15 cellular contexts compared by ENCODE assay signal in genomic region chr19:49408816-49409440, GRCh38. TPM values are rescaled to one million over a fixed set of nuclear protein-coding genes. Genes with fewer than 3 reads are reported as not detected.
DNase-seq lines count a peak whose midpoint lies in the region; ATAC-seq, FAIRE-seq and TF ChIP-seq lines count a peak whose summit lies in the region.
"Had no signal": no experiment of that assay in that cellular context is flagged by ENCODE, and none has a peak within 500 bp of the region (broad histone marks: within the 10 kb centered on the region; RNA-seq: fewer than 3 reads in every experiment).

No MANE protein-coding gene starts in this region.

- H3K9me2 ChIP-seq in hepatocyte (replicated peaks; ENCODE audit: insufficient read depth) = no peaks in the 10 kb centered on the region

- H3K36me3 ChIP-seq in RWPE2 (ENCODE audit: low read depth) (no peaks in the 10 kb centered on the region), Caco-2 (ENCODE audit: control insufficient read depth, insufficient read depth, low read length) (no peaks in the 10 kb centered on the region), hepatocyte (replicated peaks; ENCODE audit: insufficient read depth, low read depth) (no peaks in the 10 kb centered on the region)

- no TSS peak for BruUV-seq in Caco-2 (replicated peaks; lab: Mats Ljungman, UMichigan)

- WGBS in hepatocyte (ENCODE audit: low lambda C conversion rate, missing lambda C conversion rate) = 82% methylated on average over 8 of the region's 8 CpGs

- H3K27ac Mint-ChIP-seq in CD14-positive monocyte (peak overlapping the region in 6 of 7 donors; percentile 12 to 87 (median 79)), Caco-2 (ENCODE audit: unreplicated experiment) (no peak overlapping the region), glutamatergic neuron (ENCODE audit: unreplicated experiment) (no peak overlapping the region)

- no peaks in the 10 kb centered on the region for H3K9me3 ChIP-seq in RWPE2 (ENCODE audit: severe bottlenecking)
- no peaks in the 10 kb centered on the region for H3K9me3 ChIP-seq in Caco-2
- no peaks in the 10 kb centered on the region for H3K9me3 ChIP-seq in hepatocyte (ENCODE audit: low read depth)
- H3K9me3 ChIP-seq: body of pancreas had no signal

- ATAC-seq in RWPE2 (ENCODE audit: low read depth) = no peak
- ATAC-seq: body of pancreas, esophagus mucosa had no signal

- H3K27ac ChIP-seq in RWPE2 (ENCODE audit: poor library complexity, severe bottlenecking) (no peak overlapping the region), hepatocyte (no peak overlapping the region)
- H3K27ac ChIP-seq: body of pancreas had no signal

- POLR2A ChIA-PET in Caco-2 (lab: Charles Lee) = no interaction called here

- H3K27me3 ChIP-seq in RWPE2 (ENCODE audit: insufficient read depth, poor library complexity, severe bottlenecking) (no peaks in the 10 kb centered on the region), Caco-2 (replicated peaks; ENCODE audit: control insufficient read depth, insufficient read depth, low read length) (no peaks in the 10 kb centered on the region), hepatocyte (no peaks in the 10 kb centered on the region)
- H3K27me3 ChIP-seq: body of pancreas had no signal

- TF ChIP-seq CTCF in CD14-positive monocyte (IDR thresholded peaks at IDR 0.05) (no peak), RWPE2 (IDR thresholded peaks at IDR 0.05; ENCODE audit: poor library complexity, severe bottlenecking) (no peak), epithelial cell of esophagus (IDR thresholded peaks at IDR 0.05; ENCODE audit: insufficient read depth, low read depth, low read length, missing control alignments) (no peak), Caco-2 (IDR thresholded peaks at IDR 0.05; ENCODE audit: insufficient read depth in 1 of 2, low read depth in 1 of 2, low read length in 1 of 2, severe bottlenecking in 1 of 2, unreplicated experiment in 1 of 2) (no peak), glutamatergic neuron (IDR thresholded peaks at IDR 0.05; ENCODE audit: partially characterized antibody, unreplicated experiment) (no peak), hepatocyte (IDR thresholded peaks at IDR 0.05; ENCODE audit: poor library complexity) (no peak)

- H4K20me1 ChIP-seq in hepatocyte (ENCODE audit: insufficient read depth, poor library complexity, severe bottlenecking) = no peaks in the 10 kb centered on the region

- peak; percentile 69 for FAIRE-seq in GM18507 (lab: Jason Lieb, UNC)
- FAIRE-seq: H54, islet of Langerhans had no signal

- no peak overlapping the region for H3K4me3 ChIP-seq in RWPE2 (ENCODE audit: severe bottlenecking)
- H3K4me3 ChIP-seq in epithelial cell of esophagus (ENCODE audit: low read length) = no peak overlapping the region
- no peak overlapping the region for H3K4me3 ChIP-seq in Caco-2 (ENCODE audit: low read depth, low read length)
- H3K4me3 ChIP-seq in hepatocyte = no peak overlapping the region
- H3K4me3 ChIP-seq: body of pancreas had no signal

- H3K27me3 Mint-ChIP-seq in CD14-positive monocyte (ENCODE audit: low read depth in 3 of 3) (peaks cover 4 to 11% (median 8%) of the 10 kb centered on the region in 3 donors), Caco-2 (ENCODE audit: insufficient read depth, unreplicated experiment) (peaks cover 6% of the 10 kb centered on the region), glutamatergic neuron (ENCODE audit: unreplicated experiment) (peaks cover 13% of the 10 kb centered on the region)

- H3K4me1 ChIP-seq in RWPE2 (ENCODE audit: insufficient read depth, poor library complexity, severe bottlenecking) = no peaks in the 10 kb centered on the region
- H3K4me1 ChIP-seq in Caco-2 = no peaks in the 10 kb centered on the region
- no peaks in the 10 kb centered on the region for H3K4me1 ChIP-seq in hepatocyte (ENCODE audit: insufficient read depth)
- H3K4me1 ChIP-seq: body of pancreas had no signal

- H3K36me3 Mint-ChIP-seq in CD14-positive monocyte = no peaks in the 10 kb centered on the region
- H3K36me3 Mint-ChIP-seq in Caco-2 (ENCODE audit: insufficient read depth, unreplicated experiment) = peaks cover 6% of the 10 kb centered on the region
- H3K36me3 Mint-ChIP-seq in glutamatergic neuron (ENCODE audit: unreplicated experiment) = no peaks in the 10 kb centered on the region

- H3K4me1 Mint-ChIP-seq in CD14-positive monocyte = peaks cover 28% of the 10 kb centered on the region
- no peaks in the 10 kb centered on the region for H3K4me1 Mint-ChIP-seq in Caco-2 (ENCODE audit: low read depth, unreplicated experiment)
- peaks cover 8% of the 10 kb centered on the region for H3K4me1 Mint-ChIP-seq in glutamatergic neuron (ENCODE audit: low read depth, unreplicated experiment)

- H2AFZ ChIP-seq in hepatocyte = no peak overlapping the region

- H3K9me3 Mint-ChIP-seq in CD14-positive monocyte (peaks cover 0 to 5% (median 0%) of the 10 kb centered on the region in 7 donors), Caco-2 (ENCODE audit: unreplicated experiment) (no peaks in the 10 kb centered on the region), glutamatergic neuron (ENCODE audit: unreplicated experiment) (peaks cover 1% of the 10 kb centered on the region)

- DNase-seq in CD14-positive monocyte (ENCODE audit: low spot score) (no peak), GM18507 (ENCODE audit: extremely low spot score, insufficient read length, low read depth) (no peak), RWPE2 (ENCODE audit: low spot score) (peak; percentile 37), epithelial cell of esophagus (ENCODE audit: low read depth) (peak; percentile 26), Caco-2 (no peak), glutamatergic neuron (no peak), hepatocyte (ENCODE audit: low spot score) (no peak), GM19240 (ENCODE audit: insufficient read length, low spot score) (no peak)
- DNase-seq: stimulated activated CD4-positive, alpha-beta T cell treated with anti-CD3 and anti-CD28 coated beads, Interleukin-1b, Interleukin-23, amount 100 ng/mL, for 48 hours; substantia nigra had no signal

- H3K79me2 ChIP-seq in hepatocyte = no peaks in the 10 kb centered on the region

- peak overlapping the region in 1 of 2 donors; percentile 59 for H3K4me3 Mint-ChIP-seq in CD14-positive monocyte
- no peak overlapping the region for H3K4me3 Mint-ChIP-seq in Caco-2 (ENCODE audit: unreplicated experiment)
- no peak overlapping the region for H3K4me3 Mint-ChIP-seq in glutamatergic neuron (ENCODE audit: unreplicated experiment)

- intact Hi-C loops in CD14-positive monocyte (cut with micrococcal nuclease) (no loop called here), Caco-2 (cut with micrococcal nuclease; ENCODE audit: unreplicated experiment) (no loop called here)

- CTCF ChIA-PET in Caco-2 (lab: Charles Lee) = interaction anchor here (0.6 kb wide), 1 partner anchor 123 kb away, joined by 6 read pairs; no protein-coding TSS in a partner anchor

- no peak overlapping the region for H3K4me2 ChIP-seq in hepatocyte

RNA-seq across cellular contexts. Expression of gene PTH2, which starts 14.3 kb away (rescaled TPM):
- polyA plus RNA-seq in CD14-positive monocyte (not detected), hepatocyte (not detected in 2 replicates)
- total RNA-seq in Caco-2 (2022) (not detected in 2 replicates), glutamatergic neuron (ENCODE audit: unreplicated experiment) (2.5 TPM), hepatocyte (not detected in 2 replicates)
- total RNA-seq: body of pancreas, esophagus mucosa, osteocyte had no signal

RNA-seq across cellular contexts. Expression of gene GFY, which starts 16.3 kb away (rescaled TPM):
- polyA plus RNA-seq in CD14-positive monocyte (not detected), hepatocyte (not detected in 2 replicates)
- total RNA-seq in Caco-2 (2022) (0.25 TPM in 1 of 2 replicates, not detected in the other), glutamatergic neuron (ENCODE audit: unreplicated experiment) (0.88 TPM), hepatocyte (not detected in 2 replicates)
- total RNA-seq: body of pancreas, esophagus mucosa, osteocyte had no signal

RNA-seq across cellular contexts. Expression of gene KASH5, which starts 20.9 kb away (rescaled TPM):
- polyA plus RNA-seq in CD14-positive monocyte (not detected), hepatocyte (not detected in 2 replicates)
- total RNA-seq in Caco-2 (2022) (0.56 and 1.00 TPM in 2 replicates), glutamatergic neuron (ENCODE audit: unreplicated experiment) (0.49 TPM), hepatocyte (not detected in 2 replicates)
- total RNA-seq: esophagus mucosa, osteocyte had no signal

RNA-seq across cellular contexts. Expression of gene SLC17A7, which starts 32.4 kb away (rescaled TPM):
- polyA plus RNA-seq in CD14-positive monocyte = under 1 TPM in 1 of 2 donors, not detected in 1; 0.09 TPM
- total RNA-seq in Caco-2 (2022) = 0.21 and 0.36 TPM in 2 replicates
- total RNA-seq in glutamatergic neuron (ENCODE audit: unreplicated experiment) = 188 TPM
- 0.13 TPM in 1 of 2 replicates, not detected in the other for total RNA-seq in hepatocyte
- polyA plus RNA-seq in hepatocyte = 0.51 TPM in 1 of 2 replicates, not detected in the other
- total RNA-seq: esophagus mucosa had no signal

RNA-seq across cellular contexts. Expression of gene PIH1D1, which starts 42.7 kb away (rescaled TPM):
- polyA plus RNA-seq in CD14-positive monocyte (10 to 100 TPM; 62.3 to 83.9 TPM), hepatocyte (79.8 and 98.9 TPM in 2 replicates)
- total RNA-seq in Caco-2 (2022) (150 and 167 TPM in 2 replicates), glutamatergic neuron (ENCODE audit: unreplicated experiment) (104 TPM), hepatocyte (72.1 and 73.2 TPM in 2 replicates)

Comparison
In these comparisons a context has a peak if more than half of its experiments do, and no peak if none do; other contexts are left out.
1. DNase-seq: peak in RWPE2 (single experiment) and epithelial cell of esophagus (single experiment); none in CD14-positive monocyte (single experiment), GM18507 (single experiment), Caco-2 (0 of 2), glutamatergic neuron (single experiment), hepatocyte (single experiment) and GM19240 (single experiment).
2. H3K27ac Mint-ChIP-seq: peak in CD14-positive monocyte (6 of 7); none in Caco-2 (single experiment) and glutamatergic neuron (single experiment).